Comparison of ENCODE assay signal across 8 cellular contexts in genomic region chr3:187740446-187741399, GRCh38.
DNase-seq lines count a peak whose midpoint lies in the region; ATAC-seq and TF ChIP-seq lines count a peak whose summit lies in the region.

No MANE protein-coding gene starts in this region.

- no peak for ATAC-seq in GM19395 (IDR thresholded peaks at IDR 0.05; ENCODE audit: unreplicated experiment)

- peak overlapping the region; percentile 97 for H3K27ac ChIP-seq in 22Rv1

- H3K4me3 ChIP-seq in epithelial cell of esophagus (ENCODE audit: low read length), result peak overlapping the region; percentile 69

- DNase-seq in NCI-H69 (lab: John Stamatoyannopoulos, UW) (peak; percentile 48), activated T-cell treated with anti-CD3 and anti-CD28 coated beads for 4 hours (peak; percentile 65), epithelial cell of esophagus (ENCODE audit: low read depth) (peak; percentile 54), midbrain (lab: John Stamatoyannopoulos, UW) (peak; percentile 76)
- peak; percentile 83 for DNase-seq in stimulated activated CD8-positive, alpha-beta memory T cell treated with anti-CD3 and anti-CD28 coated beads, Interleukin-4, amount 100 ng/mL, for 48 hours

- TF ChIP-seq CTCF in 22Rv1 (IDR thresholded peaks at IDR 0.05) (peak; percentile 93), GM12873 (IDR thresholded peaks at IDR 0.05; ENCODE audit: insufficient read depth, low read depth, low read length, missing control alignments) (peak; percentile 86), epithelial cell of esophagus (IDR thresholded peaks at IDR 0.05; ENCODE audit: insufficient read depth, low read depth, low read length, missing control alignments) (peak; percentile 74)
